Comparison of ENCODE assay signal across 11 cellular contexts in the genomic region with DNA sequence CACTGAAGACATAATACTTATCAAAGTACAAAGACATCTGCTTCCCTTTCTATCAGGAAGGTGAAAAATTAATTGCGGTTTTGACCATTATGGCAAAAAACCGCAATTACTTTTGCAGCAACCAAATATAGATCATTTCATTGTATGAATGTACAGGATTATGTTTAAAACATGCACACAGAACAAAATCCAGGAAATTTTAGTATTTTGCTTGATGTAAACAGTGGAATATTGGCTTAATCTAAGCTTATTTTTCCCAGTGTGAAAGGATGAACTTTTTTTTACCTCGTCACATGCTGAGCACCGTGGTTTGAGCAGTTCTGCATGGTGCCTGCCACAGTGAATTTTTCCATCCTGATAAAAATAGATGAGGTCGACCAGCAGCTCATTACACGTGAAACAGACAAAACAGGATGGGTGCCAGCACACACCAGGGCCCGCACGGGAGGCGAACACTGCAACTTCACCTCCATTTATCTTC.
DNase-seq lines count a peak whose midpoint lies in the region; ATAC-seq and TF ChIP-seq lines count a peak whose summit lies in the region.
"Had no signal": no experiment of that assay in that cellular context is flagged by ENCODE, and none has a peak within 500 bp of the region (broad histone marks: within the 10 kb centered on the region; RNA-seq: fewer than 3 reads in every experiment).

No MANE protein-coding gene starts in this region.

- intact Hi-C loops in CD14-positive monocyte (cut with micrococcal nuclease): no loop called here
- intact Hi-C loops in left ventricle myocardium superior (cut with micrococcal nuclease): no loop called here

- TF ChIP-seq CTCF in CD14-positive monocyte (IDR thresholded peaks at IDR 0.05): no peak
- TF ChIP-seq CTCF in Peyer's patch (IDR thresholded peaks at IDR 0.05): no peak

- peaks cover 19 to 20% of the 10 kb centered on the region in 2 donors for H3K36me3 Mint-ChIP-seq in CD14-positive monocyte

- H3K27me3 Mint-ChIP-seq in CD14-positive monocyte (ENCODE audit: low read depth in 3 of 3): no peaks in the 10 kb centered on the region
- H3K27me3 Mint-ChIP-seq: type B pancreatic cell had no signal

- H3K36me3 ChIP-seq in Peyer's patch: no peaks in the 10 kb centered on the region
- peaks cover 20% of the 10 kb centered on the region for H3K36me3 ChIP-seq in H7 (replicated peaks; ENCODE audit: control insufficient read depth, insufficient read depth, low read length)

- peak overlapping the region; percentile 86 to 99 for H3K4me3 Mint-ChIP-seq in CD14-positive monocyte
- H3K4me3 Mint-ChIP-seq: type B pancreatic cell had no signal

- H3K27ac Mint-ChIP-seq in CD14-positive monocyte: peak overlapping the region in 1 of 7 donors; percentile 76
- H3K27ac Mint-ChIP-seq: activated T-helper 2 cell treated with anti-CD3 and anti-CD28 coated beads, Interferon-gamma antibody, Interleukin-2, Interleukin-4, amounts not matched to agents 10 μg/mL and 5 μg/mL and 100 μg/mL, durations not matched to agents 14 hours and 24 hours and 36 hours; type B pancreatic cell had no signal

- H3K27me3 ChIP-seq in Peyer's patch (no peaks in the 10 kb centered on the region), H7 (ENCODE audit: control insufficient read depth, insufficient read depth, low read length) (no peaks in the 10 kb centered on the region)

- peaks cover 0 to 7% (median 0%) of the 10 kb centered on the region in 4 donors for H3K4me1 ChIP-seq in Peyer's patch

- peaks cover 0 to 2% (median 0%) of the 10 kb centered on the region in 7 donors for H3K9me3 Mint-ChIP-seq in CD14-positive monocyte
- H3K9me3 Mint-ChIP-seq: activated T-helper 2 cell treated with anti-CD3 and anti-CD28 coated beads, Interferon-gamma antibody, Interleukin-2, Interleukin-4, amounts not matched to agents 10 μg/mL and 5 μg/mL and 100 μg/mL, durations not matched to agents 14 hours and 24 hours and 36 hours; type B pancreatic cell had no signal

- H3K27ac ChIP-seq in Peyer's patch: peak overlapping the region in 2 of 4 donors; percentile 0 to 74

- H3K9me3 ChIP-seq in Peyer's patch: no peaks in the 10 kb centered on the region

- H3K4me3 ChIP-seq in Peyer's patch: no peak overlapping the region
- no peak overlapping the region for H3K4me3 ChIP-seq in H7 (ENCODE audit: insufficient read depth, low read depth, low read length)

- H3K4me1 Mint-ChIP-seq in CD14-positive monocyte: peaks cover 25% of the 10 kb centered on the region

- no peak for TF ChIP-seq POLR2A in Peyer's patch (IDR thresholded peaks at IDR 0.05)

- DNase-seq in CD14-positive monocyte (ENCODE audit: low spot score) (no peak), Peyer's patch (peak in 2 of 3 donors; percentile 63 to 66), left ventricle myocardium superior (peak; percentile 63), H7 (no peak), NCI-H2196 (lab: John Stamatoyannopoulos, UW; ENCODE audit: unreplicated experiment) (no peak)
- DNase-seq in stimulated activated CD4-positive, alpha-beta T cell treated with anti-CD3 and anti-CD28 coated beads, Interleukin-1b, Interleukin-23, amount 100 ng/mL, for 48 hours: no peak
- DNase-seq: effector CD4-positive, alpha-beta T cell had no signal

- ATAC-seq in GM21423 (IDR thresholded peaks at IDR 0.05; ENCODE audit: unreplicated experiment) (peak; percentile 19), left ventricle myocardium superior (peak; percentile 85), HG03432 (IDR thresholded peaks at IDR 0.05; ENCODE audit: unreplicated experiment) (no peak)

Comparison
In these comparisons a context has a peak if more than half of its experiments do, and no peak if none do; other contexts are left out.
1. DNase-seq: peak in Peyer's patch (2 of 3) and left ventricle myocardium superior (single experiment); none in CD14-positive monocyte (single experiment), H7 (single experiment), stimulated activated CD4-positive, alpha-beta T cell treated with anti-CD3 and anti-CD28 coated beads, Interleukin-1b, Interleukin-23, amount 100 ng/mL, for 48 hours (single experiment) and NCI-H2196 (single experiment).